9 cellular contexts compared by ENCODE assay signal in genomic region chr11:48141475-48142100, GRCh38.
DNase-seq lines count a peak whose midpoint lies in the region; ATAC-seq and TF ChIP-seq lines count a peak whose summit lies in the region.
"Had no signal": no experiment of that assay in that cellular context is flagged by ENCODE, and none has a peak within 500 bp of the region (broad histone marks: within the 10 kb centered on the region; RNA-seq: fewer than 3 reads in every experiment).

No MANE protein-coding gene starts in this region.

- no peaks in the 10 kb centered on the region for H3K27me3 Mint-ChIP-seq in neural crest cell (ENCODE audit: low read depth)
- H3K27me3 Mint-ChIP-seq in chondrocyte (ENCODE audit: low read depth) = no peaks in the 10 kb centered on the region

- H3K27ac Mint-ChIP-seq in neural crest cell (ENCODE audit: unreplicated experiment) (peak overlapping the region; percentile 97), chondrocyte (ENCODE audit: unreplicated experiment) (no peak overlapping the region)

- no peak for ATAC-seq in HG02884 (IDR thresholded peaks at IDR 0.05; ENCODE audit: unreplicated experiment)
- ATAC-seq: Panc1 had no signal

- H3K9me3 Mint-ChIP-seq in neural crest cell = no peaks in the 10 kb centered on the region
- H3K9me3 Mint-ChIP-seq in chondrocyte (ENCODE audit: low read depth) = no peaks in the 10 kb centered on the region

- H3K4me3 Mint-ChIP-seq in neural crest cell = no peak overlapping the region
- H3K4me3 Mint-ChIP-seq in chondrocyte (ENCODE audit: unreplicated experiment) = no peak overlapping the region

- DNase-seq in Caki2 (ENCODE audit: low read depth) (peak; percentile 43), HT-29 (ENCODE audit: low spot score) (peak; percentile 27), dermis blood vessel endothelial cell (peak; percentile 14), neural crest cell (ENCODE audit: low read depth, low spot score) (no peak), chondrocyte (ENCODE audit: low spot score) (no peak), iPS-NIHi7 (ENCODE audit: extremely low spot score) (no peak)
- DNase-seq: NCI-H2171 treated with DMSO at 0.1 percent for 48 hours had no signal

- H3K4me1 Mint-ChIP-seq in neural crest cell (peaks cover 21% of the 10 kb centered on the region), chondrocyte (ENCODE audit: low read depth) (peaks cover 23% of the 10 kb centered on the region)

- TF ChIP-seq CTCF in neural crest cell (conservative IDR thresholded peaks at IDR 0.05) = no peak
- no peak for TF ChIP-seq CTCF in chondrocyte (IDR thresholded peaks at IDR 0.05)

- peaks cover 33% of the 10 kb centered on the region for H3K36me3 Mint-ChIP-seq in neural crest cell (ENCODE audit: low read depth)
- H3K36me3 Mint-ChIP-seq in chondrocyte (ENCODE audit: low read depth) = peaks cover 18% of the 10 kb centered on the region

- in situ Hi-C loops in Caki2 (cut with HindIII; ENCODE audit: low pct_unique_long_range_greater_than_20kb, low sequenced_read_pairs) = no loop called here

Comparison
In these comparisons a context has a peak if more than half of its experiments do, and no peak if none do; other contexts are left out.
1. DNase-seq: peak in Caki2 (single experiment), HT-29 (single experiment) and dermis blood vessel endothelial cell (single experiment); none in neural crest cell (single experiment), chondrocyte (single experiment) and iPS-NIHi7 (single experiment).